1 cellular context compared by ENCODE assay signal in the genomic region with DNA sequence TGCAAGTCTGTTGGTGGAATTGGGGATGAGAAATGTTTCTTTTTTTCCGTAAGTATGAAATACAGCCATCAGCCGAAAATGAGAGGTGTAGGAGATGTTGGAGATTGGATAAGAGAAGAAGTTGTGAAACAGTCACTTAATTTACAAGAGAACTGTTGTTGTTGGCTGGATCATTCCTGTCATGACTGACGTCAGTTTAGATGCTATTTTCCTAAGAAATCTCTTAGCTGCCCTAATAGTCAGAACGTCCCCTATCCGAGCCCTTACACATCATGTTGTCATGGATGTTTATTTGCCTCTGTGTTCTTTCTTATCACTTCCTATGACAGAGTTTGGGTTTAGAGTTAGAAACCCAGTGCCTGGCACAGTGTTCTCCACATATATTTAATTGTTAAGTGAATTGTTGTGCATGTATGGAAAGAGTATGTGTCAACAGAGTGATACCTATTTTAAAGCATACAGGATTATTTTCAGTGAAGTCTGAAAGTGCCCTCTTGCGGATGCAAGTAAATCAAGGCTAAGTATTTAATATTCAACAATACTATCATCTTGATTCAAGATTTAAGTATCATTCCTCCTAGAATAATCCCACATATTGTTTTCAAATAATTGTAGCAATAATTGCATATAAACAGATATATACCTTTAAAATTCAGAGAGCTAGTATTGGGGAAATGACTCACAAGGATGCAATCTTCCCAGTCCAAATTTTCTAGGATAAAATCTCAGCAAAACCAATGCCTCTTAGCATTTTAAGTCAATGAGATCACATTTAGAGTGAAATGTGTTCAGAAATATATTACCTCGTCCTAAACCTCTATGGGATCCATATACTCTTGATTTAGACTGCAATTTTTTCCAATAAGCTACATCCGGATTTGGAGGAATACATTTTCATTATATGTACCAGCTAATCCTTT.
TF ChIP-seq lines count a peak whose summit lies in the region.

No MANE protein-coding gene starts in this region.

TF ChIP-seq in H1, 55 proteins besides CTCF, POLR2A, EP300 and RAD21:
- no peak for TF ChIP-seq CBX8 (IDR thresholded peaks at IDR 0.05; ENCODE audit: borderline replicate concordance, low read depth, low read length)
- TF ChIP-seq, protein P1, sequence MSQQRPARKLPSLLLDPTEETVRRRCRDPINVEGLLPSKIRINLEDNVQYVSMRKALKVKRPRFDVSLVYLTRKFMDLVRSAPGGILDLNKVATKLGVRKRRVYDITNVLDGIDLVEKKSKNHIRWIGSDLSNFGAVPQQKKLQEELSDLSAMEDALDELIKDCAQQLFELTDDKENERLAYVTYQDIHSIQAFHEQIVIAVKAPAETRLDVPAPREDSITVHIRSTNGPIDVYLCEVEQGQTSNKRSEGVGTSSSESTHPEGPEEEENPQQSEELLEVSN (IDR thresholded peaks at IDR 0.05), result no peak
- TF ChIP-seq JUN (IDR thresholded peaks at IDR 0.05; ENCODE audit: low read depth, low read length), result no peak
- TF ChIP-seq BACH1 (IDR thresholded peaks at IDR 0.05; ENCODE audit: low read length), result no peak
- TF ChIP-seq, protein P2, sequence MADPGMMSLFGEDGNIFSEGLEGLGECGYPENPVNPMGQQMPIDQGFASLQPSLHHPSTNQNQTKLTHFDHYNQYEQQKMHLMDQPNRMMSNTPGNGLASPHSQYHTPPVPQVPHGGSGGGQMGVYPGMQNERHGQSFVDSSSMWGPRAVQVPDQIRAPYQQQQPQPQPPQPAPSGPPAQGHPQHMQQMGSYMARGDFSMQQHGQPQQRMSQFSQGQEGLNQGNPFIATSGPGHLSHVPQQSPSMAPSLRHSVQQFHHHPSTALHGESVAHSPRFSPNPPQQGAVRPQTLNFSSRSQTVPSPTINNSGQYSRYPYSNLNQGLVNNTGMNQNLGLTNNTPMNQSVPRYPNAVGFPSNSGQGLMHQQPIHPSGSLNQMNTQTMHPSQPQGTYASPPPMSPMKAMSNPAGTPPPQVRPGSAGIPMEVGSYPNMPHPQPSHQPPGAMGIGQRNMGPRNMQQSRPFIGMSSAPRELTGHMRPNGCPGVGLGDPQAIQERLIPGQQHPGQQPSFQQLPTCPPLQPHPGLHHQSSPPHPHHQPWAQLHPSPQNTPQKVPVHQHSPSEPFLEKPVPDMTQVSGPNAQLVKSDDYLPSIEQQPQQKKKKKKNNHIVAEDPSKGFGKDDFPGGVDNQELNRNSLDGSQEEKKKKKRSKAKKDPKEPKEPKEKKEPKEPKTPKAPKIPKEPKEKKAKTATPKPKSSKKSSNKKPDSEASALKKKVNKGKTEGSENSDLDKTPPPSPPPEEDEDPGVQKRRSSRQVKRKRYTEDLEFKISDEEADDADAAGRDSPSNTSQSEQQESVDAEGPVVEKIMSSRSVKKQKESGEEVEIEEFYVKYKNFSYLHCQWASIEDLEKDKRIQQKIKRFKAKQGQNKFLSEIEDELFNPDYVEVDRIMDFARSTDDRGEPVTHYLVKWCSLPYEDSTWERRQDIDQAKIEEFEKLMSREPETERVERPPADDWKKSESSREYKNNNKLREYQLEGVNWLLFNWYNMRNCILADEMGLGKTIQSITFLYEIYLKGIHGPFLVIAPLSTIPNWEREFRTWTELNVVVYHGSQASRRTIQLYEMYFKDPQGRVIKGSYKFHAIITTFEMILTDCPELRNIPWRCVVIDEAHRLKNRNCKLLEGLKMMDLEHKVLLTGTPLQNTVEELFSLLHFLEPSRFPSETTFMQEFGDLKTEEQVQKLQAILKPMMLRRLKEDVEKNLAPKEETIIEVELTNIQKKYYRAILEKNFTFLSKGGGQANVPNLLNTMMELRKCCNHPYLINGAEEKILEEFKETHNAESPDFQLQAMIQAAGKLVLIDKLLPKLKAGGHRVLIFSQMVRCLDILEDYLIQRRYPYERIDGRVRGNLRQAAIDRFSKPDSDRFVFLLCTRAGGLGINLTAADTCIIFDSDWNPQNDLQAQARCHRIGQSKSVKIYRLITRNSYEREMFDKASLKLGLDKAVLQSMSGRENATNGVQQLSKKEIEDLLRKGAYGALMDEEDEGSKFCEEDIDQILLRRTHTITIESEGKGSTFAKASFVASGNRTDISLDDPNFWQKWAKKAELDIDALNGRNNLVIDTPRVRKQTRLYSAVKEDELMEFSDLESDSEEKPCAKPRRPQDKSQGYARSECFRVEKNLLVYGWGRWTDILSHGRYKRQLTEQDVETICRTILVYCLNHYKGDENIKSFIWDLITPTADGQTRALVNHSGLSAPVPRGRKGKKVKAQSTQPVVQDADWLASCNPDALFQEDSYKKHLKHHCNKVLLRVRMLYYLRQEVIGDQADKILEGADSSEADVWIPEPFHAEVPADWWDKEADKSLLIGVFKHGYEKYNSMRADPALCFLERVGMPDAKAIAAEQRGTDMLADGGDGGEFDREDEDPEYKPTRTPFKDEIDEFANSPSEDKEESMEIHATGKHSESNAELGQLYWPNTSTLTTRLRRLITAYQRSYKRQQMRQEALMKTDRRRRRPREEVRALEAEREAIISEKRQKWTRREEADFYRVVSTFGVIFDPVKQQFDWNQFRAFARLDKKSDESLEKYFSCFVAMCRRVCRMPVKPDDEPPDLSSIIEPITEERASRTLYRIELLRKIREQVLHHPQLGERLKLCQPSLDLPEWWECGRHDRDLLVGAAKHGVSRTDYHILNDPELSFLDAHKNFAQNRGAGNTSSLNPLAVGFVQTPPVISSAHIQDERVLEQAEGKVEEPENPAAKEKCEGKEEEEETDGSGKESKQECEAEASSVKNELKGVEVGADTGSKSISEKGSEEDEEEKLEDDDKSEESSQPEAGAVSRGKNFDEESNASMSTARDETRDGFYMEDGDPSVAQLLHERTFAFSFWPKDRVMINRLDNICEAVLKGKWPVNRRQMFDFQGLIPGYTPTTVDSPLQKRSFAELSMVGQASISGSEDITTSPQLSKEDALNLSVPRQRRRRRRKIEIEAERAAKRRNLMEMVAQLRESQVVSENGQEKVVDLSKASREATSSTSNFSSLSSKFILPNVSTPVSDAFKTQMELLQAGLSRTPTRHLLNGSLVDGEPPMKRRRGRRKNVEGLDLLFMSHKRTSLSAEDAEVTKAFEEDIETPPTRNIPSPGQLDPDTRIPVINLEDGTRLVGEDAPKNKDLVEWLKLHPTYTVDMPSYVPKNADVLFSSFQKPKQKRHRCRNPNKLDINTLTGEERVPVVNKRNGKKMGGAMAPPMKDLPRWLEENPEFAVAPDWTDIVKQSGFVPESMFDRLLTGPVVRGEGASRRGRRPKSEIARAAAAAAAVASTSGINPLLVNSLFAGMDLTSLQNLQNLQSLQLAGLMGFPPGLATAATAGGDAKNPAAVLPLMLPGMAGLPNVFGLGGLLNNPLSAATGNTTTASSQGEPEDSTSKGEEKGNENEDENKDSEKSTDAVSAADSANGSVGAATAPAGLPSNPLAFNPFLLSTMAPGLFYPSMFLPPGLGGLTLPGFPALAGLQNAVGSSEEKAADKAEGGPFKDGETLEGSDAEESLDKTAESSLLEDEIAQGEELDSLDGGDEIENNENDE (IDR thresholded peaks at IDR 0.05; ENCODE audit: insufficient replicate concordance, low read length), result no peak
- no peak for TF ChIP-seq RBBP5 (IDR thresholded peaks at IDR 0.05; ENCODE audit: borderline replicate concordance, low read depth, low read length)
- TF ChIP-seq, protein P3, sequence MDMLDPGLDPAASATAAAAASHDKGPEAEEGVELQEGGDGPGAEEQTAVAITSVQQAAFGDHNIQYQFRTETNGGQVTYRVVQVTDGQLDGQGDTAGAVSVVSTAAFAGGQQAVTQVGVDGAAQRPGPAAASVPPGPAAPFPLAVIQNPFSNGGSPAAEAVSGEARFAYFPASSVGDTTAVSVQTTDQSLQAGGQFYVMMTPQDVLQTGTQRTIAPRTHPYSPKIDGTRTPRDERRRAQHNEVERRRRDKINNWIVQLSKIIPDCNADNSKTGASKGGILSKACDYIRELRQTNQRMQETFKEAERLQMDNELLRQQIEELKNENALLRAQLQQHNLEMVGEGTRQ (IDR thresholded peaks at IDR 0.05; ENCODE audit: low read length), result no peak
- TF ChIP-seq POU5F1 (IDR thresholded peaks at IDR 0.05; ENCODE audit: low read depth, low read length), result no peak
- no peak for TF ChIP-seq TCF12 (IDR thresholded peaks at IDR 0.05; ENCODE audit: low read depth, low read length)
- TF ChIP-seq CHD2 (IDR thresholded peaks at IDR 0.05; ENCODE audit: low read length), result no peak
- no peak for TF ChIP-seq MAFK (IDR thresholded peaks at IDR 0.05; ENCODE audit: low read depth, low read length)
